ENCODE assay signal across 10 cellular contexts in genomic region chr19:11361037-11361770, GRCh38. TPM values are rescaled to one million over a fixed set of nuclear protein-coding genes. Genes with fewer than 3 reads are reported as not detected.
DNase-seq lines count a peak whose midpoint lies in the region; ATAC-seq and TF ChIP-seq lines count a peak whose summit lies in the region.
"Had no signal": no experiment of that assay in that cellular context is flagged by ENCODE, and none has a peak within 500 bp of the region (broad histone marks: within the 10 kb centered on the region; RNA-seq: fewer than 3 reads in every experiment).

No MANE protein-coding gene starts in this region.

- H3K4me1 Mint-ChIP-seq in activated CD4-positive, alpha-beta T cell treated with anti-CD3 and anti-CD28 coated beads, Interleukin-2, amount 10 ng/mL, durations not matched to agents 24 days and 14 days = peaks cover under 1% of the 10 kb centered on the region
- H3K4me1 Mint-ChIP-seq in stimulated activated memory B cell treated with anti-CD40 and anti-IgM and Interleukin-4, amounts not matched to agents 10 μg/mL and 1 μg/mL and 100 μg/mL, for 72 hours = peaks cover 5% of the 10 kb centered on the region

- H3K27ac ChIP-seq in testis = no peak overlapping the region
- H3K27ac ChIP-seq: VCaP had no signal

- DNase-seq in activated CD4-positive, alpha-beta T cell treated with anti-CD3 and anti-CD28 coated beads, Interleukin-2, amount 10 ng/mL, durations not matched to agents 24 days and 14 days = peak; percentile 66
- no peak for DNase-seq in activated CD4-positive, alpha-beta T cell treated with anti-CD3 and anti-CD28 coated beads, Interleukin-2, amount 50 U/mL, for 4 hours
- peak; percentile 55 for DNase-seq in amniotic epithelial cell (ENCODE audit: low read depth)
- peak; percentile 97 for DNase-seq in islet precursor cell
- peak; percentile 69 for DNase-seq in testis
- DNase-seq: activated naive CD4-positive, alpha-beta T cell treated with Interleukin-2 at 50 U/mL for 16 hours had no signal

- 57% methylated on average over 9 to 41 of the region's 43 CpGs for WGBS in testis, 2 donors

- TF ChIP-seq POLR2A in testis (IDR thresholded peaks at IDR 0.05) = no peak

- no peaks in the 10 kb centered on the region for H3K27me3 ChIP-seq in testis

- intact Hi-C loops in activated CD4-positive, alpha-beta T cell treated with anti-CD3 and anti-CD28 coated beads, Interleukin-2, amount 10 ng/mL, durations not matched to agents 24 days and 14 days (cut with micrococcal nuclease) = no loop called here
- intact Hi-C loops in testis (cut with DNase I; ENCODE audit: low total_unique reads) = no loop called here

- ATAC-seq in stimulated activated memory B cell treated with anti-CD40 and anti-IgM and Interleukin-4, amounts not matched to agents 10 μg/mL and 1 μg/mL and 100 μg/mL, for 72 hours = no peak
- ATAC-seq in HG03439 (IDR thresholded peaks at IDR 0.05; ENCODE audit: unreplicated experiment) = no peak
- no peak for ATAC-seq in HG03039 (IDR thresholded peaks at IDR 0.05; ENCODE audit: unreplicated experiment)

- H3K9me3 ChIP-seq in testis = no peaks in the 10 kb centered on the region

- H3K27me3 Mint-ChIP-seq in activated CD4-positive, alpha-beta T cell treated with anti-CD3 and anti-CD28 coated beads, Interleukin-2, amount 10 ng/mL, durations not matched to agents 24 days and 14 days = peaks cover 5% of the 10 kb centered on the region
- H3K27me3 Mint-ChIP-seq in stimulated activated memory B cell treated with anti-CD40 and anti-IgM and Interleukin-4, amounts not matched to agents 10 μg/mL and 1 μg/mL and 100 μg/mL, for 72 hours = peaks cover 22% of the 10 kb centered on the region

- H3K27ac Mint-ChIP-seq in activated CD4-positive, alpha-beta T cell treated with anti-CD3 and anti-CD28 coated beads, Interleukin-2, amount 10 ng/mL, durations not matched to agents 24 days and 14 days = no peak overlapping the region
- H3K27ac Mint-ChIP-seq in stimulated activated memory B cell treated with anti-CD40 and anti-IgM and Interleukin-4, amounts not matched to agents 10 μg/mL and 1 μg/mL and 100 μg/mL, for 72 hours = no peak overlapping the region

- no peak overlapping the region for H3K4me3 ChIP-seq in testis

- no peaks in the 10 kb centered on the region for H3K36me3 ChIP-seq in testis (ENCODE audit: low read depth, missing control alignments)

- H3K36me3 Mint-ChIP-seq in activated CD4-positive, alpha-beta T cell treated with anti-CD3 and anti-CD28 coated beads, Interleukin-2, amount 10 ng/mL, durations not matched to agents 24 days and 14 days (ENCODE audit: low read depth) = no peaks in the 10 kb centered on the region
- peaks cover 14% of the 10 kb centered on the region for H3K36me3 Mint-ChIP-seq in stimulated activated memory B cell treated with anti-CD40 and anti-IgM and Interleukin-4, amounts not matched to agents 10 μg/mL and 1 μg/mL and 100 μg/mL, for 72 hours

- TF ChIP-seq CTCF in testis (IDR thresholded peaks at IDR 0.05) = no peak

- H3K9me3 Mint-ChIP-seq in activated CD4-positive, alpha-beta T cell treated with anti-CD3 and anti-CD28 coated beads, Interleukin-2, amount 10 ng/mL, durations not matched to agents 24 days and 14 days = no peaks in the 10 kb centered on the region
- no peaks in the 10 kb centered on the region for H3K9me3 Mint-ChIP-seq in stimulated activated memory B cell treated with anti-CD40 and anti-IgM and Interleukin-4, amounts not matched to agents 10 μg/mL and 1 μg/mL and 100 μg/mL, for 72 hours

- H3K4me1 ChIP-seq in testis = peaks cover under 1% of the 10 kb centered on the region

- no peak overlapping the region for H3K4me3 Mint-ChIP-seq in activated CD4-positive, alpha-beta T cell treated with anti-CD3 and anti-CD28 coated beads, Interleukin-2, amount 10 ng/mL, durations not matched to agents 24 days and 14 days
- no peak overlapping the region for H3K4me3 Mint-ChIP-seq in stimulated activated memory B cell treated with anti-CD40 and anti-IgM and Interleukin-4, amounts not matched to agents 10 μg/mL and 1 μg/mL and 100 μg/mL, for 72 hours

RNA-seq across cellular contexts. Expression of gene PLPPR2, which starts 6.0 kb away (rescaled TPM):
- 2.3 TPM in 2 replicates for total RNA-seq in activated CD4-positive, alpha-beta T cell treated with anti-CD3 and anti-CD28 coated beads, Interleukin-2, amount 10 ng/mL, durations not matched to agents 24 days and 14 days
- 10 to 100 TPM; 27.1 to 28.9 TPM for total RNA-seq in testis
- polyA plus RNA-seq in testis (ENCODE audit: insufficient read depth, low read depth, low replicate concordance) = 20.3 TPM

RNA-seq across cellular contexts. Expression of gene SWSAP1, which starts 13.3 kb away (rescaled TPM):
- 2.3 and 2.6 TPM in 2 replicates for total RNA-seq in activated CD4-positive, alpha-beta T cell treated with anti-CD3 and anti-CD28 coated beads, Interleukin-2, amount 10 ng/mL, durations not matched to agents 24 days and 14 days
- 1 to 10 TPM; 6.5 to 7.0 TPM for total RNA-seq in testis
- polyA plus RNA-seq in testis (ENCODE audit: insufficient read depth, low read depth, low replicate concordance) = 4.9 TPM

RNA-seq across cellular contexts. Expression of gene CCDC159, which starts 14.9 kb away (rescaled TPM):
- total RNA-seq in activated CD4-positive, alpha-beta T cell treated with anti-CD3 and anti-CD28 coated beads, Interleukin-2, amount 10 ng/mL, durations not matched to agents 24 days and 14 days = 11.7 and 14.8 TPM in 2 replicates
- 10 to 100 TPM; 41.3 to 59.8 TPM for total RNA-seq in testis
- polyA plus RNA-seq in testis (ENCODE audit: insufficient read depth, low read depth, low replicate concordance) = 99.0 TPM

RNA-seq across cellular contexts. Expression of gene TMEM205, which starts 15.1 kb away (rescaled TPM):
- total RNA-seq in activated CD4-positive, alpha-beta T cell treated with anti-CD3 and anti-CD28 coated beads, Interleukin-2, amount 10 ng/mL, durations not matched to agents 24 days and 14 days = 29.9 and 34.2 TPM in 2 replicates
- total RNA-seq in testis = 100 to 1,000 TPM; 174 to 213 TPM
- 132 TPM for polyA plus RNA-seq in testis (ENCODE audit: insufficient read depth, low read depth, low replicate concordance)

RNA-seq across cellular contexts. Expression of gene RAB3D, which starts 21.7 kb away (rescaled TPM):
- total RNA-seq in activated CD4-positive, alpha-beta T cell treated with anti-CD3 and anti-CD28 coated beads, Interleukin-2, amount 10 ng/mL, durations not matched to agents 24 days and 14 days = 5.7 and 6.8 TPM in 2 replicates
- 1 to 10 TPM; 6.7 to 9.8 TPM for total RNA-seq in testis
- 4.5 TPM for polyA plus RNA-seq in testis (ENCODE audit: insufficient read depth, low read depth, low replicate concordance)

Comparison
In these comparisons a context has a peak if more than half of its experiments do, and no peak if none do; other contexts are left out.
1. DNase-seq: peak in activated CD4-positive, alpha-beta T cell treated with anti-CD3 and anti-CD28 coated beads, Interleukin-2, amount 10 ng/mL, durations not matched to agents 24 days and 14 days (single experiment), amniotic epithelial cell (single experiment), islet precursor cell (single experiment) and testis (single experiment); none in activated CD4-positive, alpha-beta T cell treated with anti-CD3 and anti-CD28 coated beads, Interleukin-2, amount 50 U/mL, for 4 hours (0 of 2).